Comparison of ENCODE assay signal across 14 cellular contexts in genomic region chr1:244280221-244280620, GRCh38.
DNase-seq lines count a peak whose midpoint lies in the region; ATAC-seq and TF ChIP-seq lines count a peak whose summit lies in the region.
"Had no signal": no experiment of that assay in that cellular context is flagged by ENCODE, and none has a peak within 500 bp of the region (broad histone marks: within the 10 kb centered on the region; RNA-seq: fewer than 3 reads in every experiment).

No MANE protein-coding gene starts in this region.

- 45 to 49% methylated on average over 5 of the region's 5 CpGs for WGBS in GM23248 (ENCODE audit: low coverage in 1 of 2, low lambda C conversion rate in 2 of 2, missing lambda C conversion rate in 2 of 2), 2 experiments

- DNase-seq in GM23248 (peak; percentile 32), PC-3 (peak; percentile 36), fibroblast of villous mesenchyme (ENCODE audit: low read depth) (peak; percentile 55), NCI-H510A treated with DMSO at 0.1 percent for 48 hours (lab: John Stamatoyannopoulos, UW) (no peak)
- DNase-seq: BE2C; CD8-positive, alpha-beta memory T cell; NCI-H187 treated with DMSO at 0.1 percent for 48 hours; NCI-H2171 treated with DMSO at 0.1 percent for 48 hours; SK-N-SH; T-helper 1 cell had no signal

- POLR2A ChIA-PET in PC-3 (lab: Charles Lee; ENCODE audit: unreplicated experiment), result no interaction called here

- no peaks in the 10 kb centered on the region for H3K27me3 ChIP-seq in GM23248 (replicated peaks; ENCODE audit: insufficient read depth)
- H3K27me3 ChIP-seq in PC-3 (ENCODE audit: low read length), result no peaks in the 10 kb centered on the region
- H3K27me3 ChIP-seq: BE2C had no signal

- in situ Hi-C loops in GM23248 (cut with MboI), result loop anchor here (10.0 kb wide), 1 partner anchor 935 kb away; no protein-coding TSS in a partner anchor

- H3K79me2 ChIP-seq in GM23248 (ENCODE audit: insufficient read depth) (no peaks in the 10 kb centered on the region), PC-3 (ENCODE audit: low read length) (no peaks in the 10 kb centered on the region)

- intact Hi-C loops in PC-3 (cut with micrococcal nuclease), result loop anchor here (1.0 to 2.0 kb wide), 2 partner anchors 19 to 171 kb away; partner anchors contain the start of gene ADSS2

- H3K9me2 ChIP-seq in GM23248 (ENCODE audit: insufficient read depth), result no peaks in the 10 kb centered on the region
- no peaks in the 10 kb centered on the region for H3K9me2 ChIP-seq in PC-3 (replicated peaks; ENCODE audit: low read length)
- H3K9me2 ChIP-seq: SK-N-SH had no signal

- H3K9me3 ChIP-seq in GM23248 (ENCODE audit: low read depth) (no peaks in the 10 kb centered on the region), PC-3 (ENCODE audit: low read length) (no peaks in the 10 kb centered on the region)
- H3K9me3 ChIP-seq: BE2C, SK-N-SH had no signal

- H3K4me2 ChIP-seq in GM23248 (ENCODE audit: unreplicated experiment), result no peak overlapping the region
- H3K4me2 ChIP-seq in PC-3 (ENCODE audit: low read length), result peak overlapping the region; percentile 10
- H3K4me2 ChIP-seq: SK-N-SH had no signal

- no peaks in the 10 kb centered on the region for H3K36me3 ChIP-seq in GM23248 (ENCODE audit: low read depth)
- no peaks in the 10 kb centered on the region for H3K36me3 ChIP-seq in PC-3 (ENCODE audit: low read depth, low read length)
- H3K36me3 ChIP-seq: BE2C had no signal

- CTCF ChIA-PET in PC-3 (lab: Charles Lee), result interaction anchor here (0.5 kb wide), 1 partner anchor 191 kb away, joined by 10 read pairs; no protein-coding TSS in a partner anchor

- H3K27ac ChIP-seq in C4-2B (peak overlapping the region; percentile 42), GM23248 (no peak overlapping the region), PC-3 (ENCODE audit: low read length) (no peak overlapping the region)

- peak; percentile 31; the same call in 1 of the 2 replicates for ATAC-seq in PC-3
- no peak for ATAC-seq in HG03025 (IDR thresholded peaks at IDR 0.05; ENCODE audit: low FRiP score, unreplicated experiment)
- no peak for ATAC-seq in GM21717 (IDR thresholded peaks at IDR 0.05; ENCODE audit: unreplicated experiment)
- ATAC-seq in GM18909 (IDR thresholded peaks at IDR 0.05; ENCODE audit: poor library complexity, unreplicated experiment), result no peak

- H3F3A ChIP-seq in GM23248 (ENCODE audit: insufficient read depth) (no peaks in the 10 kb centered on the region), PC-3 (ENCODE audit: low read length, unreplicated experiment) (no peaks in the 10 kb centered on the region)

- no TSS peak for BruUV-seq in PC-3 (replicated peaks; lab: Mats Ljungman, UMichigan)

- H3K4me3 ChIP-seq in GM23248, result no peak overlapping the region
- no peak overlapping the region for H3K4me3 ChIP-seq in PC-3 (ENCODE audit: low read length)
- H3K4me3 ChIP-seq in fibroblast of villous mesenchyme (ENCODE audit: low read depth, low read length), result no peak overlapping the region

- no peak overlapping the region for H3K9ac ChIP-seq in GM23248
- H3K9ac ChIP-seq in PC-3 (ENCODE audit: low read length), result no peak overlapping the region
- H3K9ac ChIP-seq: SK-N-SH had no signal

- TF ChIP-seq CTCF in C4-2B (conservative IDR thresholded peaks at IDR 0.05), result no peak
- TF ChIP-seq CTCF in PC-3 (conservative IDR thresholded peaks at IDR 0.05; ENCODE audit: low read depth, low read length), result no peak
- no peak for TF ChIP-seq CTCF in fibroblast of villous mesenchyme (IDR thresholded peaks at IDR 0.05; ENCODE audit: insufficient read depth, low read depth, low read length)

- H4K20me1 ChIP-seq in GM23248 (ENCODE audit: insufficient read depth) (no peaks in the 10 kb centered on the region), PC-3 (ENCODE audit: low read length) (no peaks in the 10 kb centered on the region)

- H3K4me1 ChIP-seq in GM23248 (ENCODE audit: insufficient read depth), result no peaks in the 10 kb centered on the region
- H3K4me1 ChIP-seq in PC-3 (ENCODE audit: insufficient read depth, low read length), result peaks cover 14% of the 10 kb centered on the region
- H3K4me1 ChIP-seq: BE2C had no signal

- H2AFZ ChIP-seq in GM23248 (no peak overlapping the region), PC-3 (ENCODE audit: low read length) (no peak overlapping the region)
